In genomic region chr3:125179528-125180240, GRCh38 we compare ENCODE assay signal across 20 cellular contexts. TPM values are rescaled to one million over a fixed set of nuclear protein-coding genes. Genes with fewer than 3 reads are reported as not detected.
DNase-seq lines count a peak whose midpoint lies in the region; ATAC-seq and TF ChIP-seq lines count a peak whose summit lies in the region.
"Had no signal": no experiment of that assay in that cellular context is flagged by ENCODE, and none has a peak within 500 bp of the region (broad histone marks: within the 10 kb centered on the region; RNA-seq: fewer than 3 reads in every experiment).

No MANE protein-coding gene starts in this region.

- no peak overlapping the region for H3K4me3 ChIP-seq in Peyer's patch
- H3K4me3 ChIP-seq: heart left ventricle, psoas muscle, smooth muscle cell, thyroid gland had no signal

- no peak for TF ChIP-seq POLR2A in Peyer's patch (IDR thresholded peaks at IDR 0.05)

- no peaks in the 10 kb centered on the region for H3K27me3 ChIP-seq in Peyer's patch
- H3K27me3 ChIP-seq: BE2C, heart left ventricle, thyroid gland had no signal

- in situ Hi-C loops in GM13977 (cut with MboI; ENCODE audit: low pct_unique_long_range_greater_than_20kb, low sequenced_read_pairs, unreplicated experiment), result no loop called here

- H3K27ac ChIP-seq in Peyer's patch, result no peak overlapping the region
- H3K27ac ChIP-seq: heart left ventricle, psoas muscle, thyroid gland had no signal

- TF ChIP-seq CTCF in GM13977 (IDR thresholded peaks at IDR 0.05; ENCODE audit: extremely low read depth, insufficient read depth, missing control alignments) (no peak), Peyer's patch (IDR thresholded peaks at IDR 0.05) (no peak)

- H3K36me3 ChIP-seq in Peyer's patch, result no peaks in the 10 kb centered on the region
- H3K36me3 ChIP-seq: BE2C, heart left ventricle, thyroid gland had no signal

- ATAC-seq in GM21423 (IDR thresholded peaks at IDR 0.05; ENCODE audit: unreplicated experiment), result peak; percentile 49
- ATAC-seq: heart left ventricle, natural killer cell, psoas muscle had no signal

- peak; percentile 66 for DNase-seq in GM13977 (ENCODE audit: low spot score)
- DNase-seq in MV-4-11 (lab: John Stamatoyannopoulos, UW), result peak; percentile 69
- peak; percentile 37 for DNase-seq in medulla oblongata (ENCODE audit: extremely low spot score)
- DNase-seq in NCI-H1436 treated with DMSO at 0.1 percent for 48 hours (lab: John Stamatoyannopoulos, UW), result no peak
- DNase-seq in Peyer's patch, result no peak
- DNase-seq in NCI-H345 (lab: John Stamatoyannopoulos, UW), result no peak
- no peak for DNase-seq in activated naive CD4-positive, alpha-beta T cell (lab: John Stamatoyannopoulos, UW)
- DNase-seq: activated CD4-positive, CD25-positive, alpha-beta regulatory T cell; activated effector memory CD4-positive, alpha-beta T cell treated with anti-CD3 and anti-CD28 coated beads, Interleukin-2, amount 50 U/mL, for 16 hours; BE2C; central memory CD4-positive, alpha-beta T cell; heart left ventricle; mammary epithelial cell; natural killer cell; NCI-H1092; NCI-H2171 treated with DMSO at 0.1 percent for 48 hours; psoas muscle; thyroid gland had no signal

- H3K9me3 ChIP-seq in Peyer's patch, result no peaks in the 10 kb centered on the region
- H3K9me3 ChIP-seq: BE2C, psoas muscle, thyroid gland had no signal

- no peaks in the 10 kb centered on the region for H3K4me1 ChIP-seq in Peyer's patch
- H3K4me1 ChIP-seq: BE2C, psoas muscle, thyroid gland had no signal

RNA-seq across cellular contexts. Expression of gene SLC12A8, which starts 32.9 kb away (rescaled TPM):
- total RNA-seq in Peyer's patch, result 10 to 100 TPM; 24.2 to 31.4 (median 26.3) TPM

Comparison
In these comparisons a context has a peak if more than half of its experiments do, and no peak if none do; other contexts are left out.
1. DNase-seq: peak in GM13977 (single experiment), MV-4-11 (single experiment) and medulla oblongata (single experiment); none in NCI-H1436 treated with DMSO at 0.1 percent for 48 hours (single experiment), Peyer's patch (0 of 3), NCI-H345 (single experiment) and activated naive CD4-positive, alpha-beta T cell (0 of 4).